ENCODE assay signal across 8 cellular contexts in the genomic region with DNA sequence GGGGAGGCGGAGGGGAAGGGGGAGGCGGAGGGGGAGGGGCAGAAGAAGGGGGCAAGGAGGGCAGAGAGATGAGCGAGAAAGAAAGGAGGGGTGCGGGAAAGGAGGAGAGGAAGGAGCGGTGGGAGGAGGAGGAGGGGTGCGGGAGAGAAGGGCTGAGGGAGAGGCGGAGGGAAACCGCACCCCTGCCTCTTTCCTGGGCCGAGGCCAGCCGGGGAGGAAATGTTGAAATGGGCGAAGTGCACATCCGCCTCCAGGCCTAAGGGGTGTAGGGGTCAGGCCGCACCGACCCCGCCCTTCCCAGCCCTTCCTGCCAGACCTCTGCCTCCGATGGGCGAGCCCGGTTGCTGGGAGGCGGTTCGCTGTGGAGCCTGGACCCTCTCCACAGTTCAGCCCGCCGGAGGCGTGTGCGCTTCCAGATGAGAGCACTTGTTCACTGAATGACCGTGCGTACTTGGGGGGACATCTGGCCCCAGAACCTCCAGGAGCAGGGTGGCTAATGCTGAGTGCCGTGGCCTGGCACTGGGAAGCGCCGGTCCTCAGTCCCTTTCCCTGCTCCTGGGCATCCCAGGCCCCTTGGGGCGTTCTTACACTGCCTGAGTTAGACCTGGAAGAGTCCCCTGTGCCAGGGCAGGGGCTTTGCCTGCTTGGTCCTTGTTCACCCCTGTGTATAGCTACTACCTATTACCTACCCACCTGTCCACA.
DNase-seq lines count a peak whose midpoint lies in the region; ATAC-seq, FAIRE-seq and TF ChIP-seq lines count a peak whose summit lies in the region.

No MANE protein-coding gene starts in this region.

- H3K27ac ChIP-seq in brain microvascular endothelial cell: no peak overlapping the region
- H3K27ac ChIP-seq in small intestine (ENCODE audit: low read depth in 1 of 2, low read length in 1 of 2): peak overlapping the region; percentile 89 to 95

- H3K27me3 ChIP-seq in brain microvascular endothelial cell (replicated peaks): no peaks in the 10 kb centered on the region
- no peaks in the 10 kb centered on the region for H3K27me3 ChIP-seq in small intestine (ENCODE audit: control insufficient read depth in 2 of 2, insufficient read depth in 2 of 2, low read length in 2 of 2)

- no peaks in the 10 kb centered on the region for H3K9me3 ChIP-seq in small intestine (ENCODE audit: control insufficient read depth, low read depth)

- no peaks in the 10 kb centered on the region for H3K9me3 Mint-ChIP-seq in IgD-negative memory B cell

- no peaks in the 10 kb centered on the region for H3K36me3 Mint-ChIP-seq in IgD-negative memory B cell

- peak overlapping the region; percentile 77 to 91 (median 88) for H3K27ac Mint-ChIP-seq in IgD-negative memory B cell

- in situ Hi-C loops in brain microvascular endothelial cell (cut with HindIII; ENCODE audit: low pct_ligation_motif_present, low sequenced_read_pairs): loop anchor here (25.0 kb wide), 2 partner anchors 96 to 271 kb away; no protein-coding TSS in a partner anchor

- H3K4me1 Mint-ChIP-seq in IgD-negative memory B cell: peaks cover 20 to 24% (median 23%) of the 10 kb centered on the region in 3 donors

- ATAC-seq in GM21528 (IDR thresholded peaks at IDR 0.05; ENCODE audit: low FRiP score, unreplicated experiment): peak; percentile 46

- H3K4me3 ChIP-seq in brain microvascular endothelial cell (ENCODE audit: low read depth, low read length) (peak overlapping the region; percentile 27), small intestine (ENCODE audit: low read depth in 1 of 2, low read length in 2 of 2) (peak overlapping the region in 1 of 2 donors; percentile 78)

- no peaks in the 10 kb centered on the region for H3K27me3 Mint-ChIP-seq in IgD-negative memory B cell

- TF ChIP-seq CTCF in brain microvascular endothelial cell (IDR thresholded peaks at IDR 0.05; ENCODE audit: low read depth, low read length, missing control alignments): no peak

- no peak for FAIRE-seq in small intestine (lab: Jason Lieb, UNC)

- H3K4me1 ChIP-seq in small intestine (ENCODE audit: control insufficient read depth in 2 of 2, insufficient read depth in 1 of 2, low read depth in 1 of 2, low read length in 1 of 2): peaks cover 2 to 7% of the 10 kb centered on the region in 2 donors

- H3K4me3 Mint-ChIP-seq in IgD-negative memory B cell: peak overlapping the region; percentile 65 to 95 (median 86)

- DNase-seq in ELR (ENCODE audit: low read depth) (peak; percentile 54), SKM-1 treated with dmso at 0.1 percent for 144 hours (lab: John Stamatoyannopoulos, UW; ENCODE audit: unreplicated experiment) (peak; percentile 98), brain microvascular endothelial cell (no peak), iPS-NIHi7 (ENCODE audit: extremely low spot score) (peak; percentile 75), small intestine (peak; percentile 97)
- DNase-seq in effector CD8-positive, alpha-beta T cell (lab: John Stamatoyannopoulos, UW): no peak

- WGBS in small intestine, 3 donors: 4 to 9% (median 5%) methylated on average over 20 to 30 of the region's 30 CpGs

- H3K36me3 ChIP-seq in brain microvascular endothelial cell (replicated peaks) (no peaks in the 10 kb centered on the region), small intestine (ENCODE audit: control insufficient read depth in 2 of 2, insufficient read depth in 2 of 2, low read length in 2 of 2) (no peaks in the 10 kb centered on the region)

Comparison
In these comparisons a context has a peak if more than half of its experiments do, and no peak if none do; other contexts are left out.
1. DNase-seq: peak in ELR (single experiment), SKM-1 treated with dmso at 0.1 percent for 144 hours (single experiment), iPS-NIHi7 (single experiment) and small intestine (single experiment); none in brain microvascular endothelial cell (single experiment) and effector CD8-positive, alpha-beta T cell (single experiment).